Comparison of ENCODE assay signal across 8 cellular contexts in the genomic region with DNA sequence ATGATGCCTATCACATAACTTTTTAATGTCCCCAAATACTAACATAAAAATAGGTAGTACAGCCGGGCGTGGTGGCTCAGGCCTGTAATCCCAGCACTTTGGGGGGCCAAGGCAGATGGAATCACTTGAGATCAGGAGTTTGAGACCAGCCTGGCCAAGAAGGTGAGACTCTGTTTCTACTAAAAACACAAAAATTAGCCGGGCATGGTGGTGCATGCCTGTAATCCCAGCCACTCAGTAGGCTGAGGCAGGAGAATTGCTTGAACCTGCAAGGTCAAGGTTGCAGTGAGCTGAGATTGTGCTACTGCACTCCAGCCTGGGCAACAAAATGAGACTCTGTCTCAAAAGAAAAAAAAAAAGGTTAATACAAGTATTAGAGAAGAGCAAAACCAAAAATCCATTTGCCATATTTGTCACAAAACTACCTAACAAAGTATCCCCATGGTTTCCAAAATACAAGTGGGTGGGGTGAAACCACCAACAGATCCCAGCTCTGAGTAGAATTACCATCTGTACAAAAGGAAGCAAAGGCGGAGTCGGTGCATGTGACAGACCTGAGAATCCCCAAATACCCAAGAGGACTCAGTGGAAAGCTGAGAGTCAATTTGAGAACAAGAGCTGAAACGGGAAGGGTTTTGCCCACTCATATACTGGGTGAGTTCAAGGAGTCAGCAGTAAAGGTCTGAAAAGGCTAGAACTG.
DNase-seq lines count a peak whose midpoint lies in the region; ATAC-seq and TF ChIP-seq lines count a peak whose summit lies in the region.

No MANE protein-coding gene starts in this region.

- peaks cover 69% of the 10 kb centered on the region for H3K4me1 Mint-ChIP-seq in activated naive CD4-positive, alpha-beta T cell treated with anti-CD3 and anti-CD28 coated beads, Interleukin-2, amount 10 ng/mL, durations not matched to agents 7 days and 5 days

- H3K27me3 ChIP-seq in A673 (replicated peaks; ENCODE audit: insufficient read depth, low read depth, low read length, poor library complexity), result no peaks in the 10 kb centered on the region

- ATAC-seq in HG03095 (IDR thresholded peaks at IDR 0.05; ENCODE audit: unreplicated experiment), result peak; percentile 31

- DNase-seq in activated CD4-positive, alpha-beta T cell treated with anti-CD3 and anti-CD28 coated beads for 24 hours (ENCODE audit: low read depth in 2 of 2), result peak; percentile 37 to 48
- no peak for DNase-seq in activated CD4-positive, alpha-beta T cell treated with anti-CD3 and anti-CD28 coated beads, Interleukin-2, amount 50 U/mL, for 1 hour
- peak; percentile 42 for DNase-seq in activated naive CD4-positive, alpha-beta T cell treated with anti-CD3 and anti-CD28 coated beads, Interleukin-2, amount 10 ng/mL, durations not matched to agents 7 days and 5 days
- DNase-seq in stimulated activated CD8-positive, alpha-beta memory T cell treated with anti-CD3 and anti-CD28 coated beads, Interleukin-4, amount 100 ng/mL, for 48 hours, result peak; percentile 67
- DNase-seq in NCI-H748 treated with DMSO at 0.1 percent for 48 hours (lab: John Stamatoyannopoulos, UW) (no peak), A673 (ENCODE audit: low spot score) (no peak), HCEC 1CT (no peak)

- POLR2A ChIA-PET in A673 (lab: Charles Lee; ENCODE audit: low non-redundant PET), result no interaction called here

- no peaks in the 10 kb centered on the region for H3K36me3 ChIP-seq in A673 (ENCODE audit: insufficient read depth, low read length, poor library complexity, severe bottlenecking)

- no TSS peak for BruUV-seq in A673 (replicated peaks; lab: Mats Ljungman, UMichigan)

- no peak overlapping the region for H3K4me3 ChIP-seq in A673 (ENCODE audit: low read depth, low read length, poor library complexity, severe bottlenecking)

- H3K27ac Mint-ChIP-seq in activated naive CD4-positive, alpha-beta T cell treated with anti-CD3 and anti-CD28 coated beads, Interleukin-2, amount 10 ng/mL, durations not matched to agents 7 days and 5 days, result peak overlapping the region; percentile 81

- H3K4me3 Mint-ChIP-seq in activated naive CD4-positive, alpha-beta T cell treated with anti-CD3 and anti-CD28 coated beads, Interleukin-2, amount 10 ng/mL, durations not matched to agents 7 days and 5 days, result no peak overlapping the region

- H3K9me3 Mint-ChIP-seq in activated naive CD4-positive, alpha-beta T cell treated with anti-CD3 and anti-CD28 coated beads, Interleukin-2, amount 10 ng/mL, durations not matched to agents 7 days and 5 days, result peaks cover 7% of the 10 kb centered on the region

- H3K9me3 ChIP-seq in A673 (ENCODE audit: low read depth, low read length, poor library complexity, severe bottlenecking), result no peaks in the 10 kb centered on the region

- no peaks in the 10 kb centered on the region for H3K27me3 Mint-ChIP-seq in activated naive CD4-positive, alpha-beta T cell treated with anti-CD3 and anti-CD28 coated beads, Interleukin-2, amount 10 ng/mL, durations not matched to agents 7 days and 5 days

- CTCF ChIA-PET in activated naive CD4-positive, alpha-beta T cell treated with anti-CD3 and anti-CD28 coated beads, Interleukin-2, amount 10 ng/mL, durations not matched to agents 7 days and 5 days (lab: Charles Lee), result interaction anchor here (0.7 to 5.2 kb wide), 3 partner anchors 15 to 67 kb away, joined by 3 to 30 read pairs (median 4); no protein-coding TSS in a partner anchor
- CTCF ChIA-PET in A673 (lab: Charles Lee), result no interaction called here

- no peak overlapping the region for H3K27ac ChIP-seq in A673 (ENCODE audit: low read depth, low read length, poor library complexity, severe bottlenecking)

- H3K36me3 Mint-ChIP-seq in activated naive CD4-positive, alpha-beta T cell treated with anti-CD3 and anti-CD28 coated beads, Interleukin-2, amount 10 ng/mL, durations not matched to agents 7 days and 5 days, result peaks cover 10% of the 10 kb centered on the region

- intact Hi-C loops in A673 (cut with micrococcal nuclease; ENCODE audit: unreplicated experiment), result no loop called here

- H3K4me1 ChIP-seq in A673 (ENCODE audit: insufficient read depth, low read length, poor library complexity, severe bottlenecking), result no peaks in the 10 kb centered on the region

- no peak for TF ChIP-seq CTCF in A673 (conservative IDR thresholded peaks at IDR 0.05; ENCODE audit: low read depth, low read length)

Comparison
In these comparisons a context has a peak if more than half of its experiments do, and no peak if none do; other contexts are left out.
1. DNase-seq: peak in activated CD4-positive, alpha-beta T cell treated with anti-CD3 and anti-CD28 coated beads for 24 hours (2 of 2), activated naive CD4-positive, alpha-beta T cell treated with anti-CD3 and anti-CD28 coated beads, Interleukin-2, amount 10 ng/mL, durations not matched to agents 7 days and 5 days (single experiment) and stimulated activated CD8-positive, alpha-beta memory T cell treated with anti-CD3 and anti-CD28 coated beads, Interleukin-4, amount 100 ng/mL, for 48 hours (single experiment); none in activated CD4-positive, alpha-beta T cell treated with anti-CD3 and anti-CD28 coated beads, Interleukin-2, amount 50 U/mL, for 1 hour (single experiment), NCI-H748 treated with DMSO at 0.1 percent for 48 hours (single experiment), A673 (single experiment) and HCEC 1CT (single experiment).